Comparison of ENCODE assay signal across 1 cellular context in genomic region chr1:6909857-6910256, GRCh38.
TF ChIP-seq lines count a peak whose summit lies in the region.

No MANE protein-coding gene starts in this region.

TF ChIP-seq in HepG2, 621 proteins besides CTCF, POLR2A, EP300 and RAD21 (continued from another document and continues in another):
- TF ChIP-seq ZNF646 (CRISPR knock-in tag; IDR thresholded peaks at IDR 0.05) (no peak), FOXC1 (CRISPR knock-in tag; IDR thresholded peaks at IDR 0.05; ENCODE audit: borderline replicate concordance) (no peak), KDM5A (IDR thresholded peaks at IDR 0.05; ENCODE audit: borderline replicate concordance, low read length) (no peak), FOSL1 (CRISPR knock-in tag; IDR thresholded peaks at IDR 0.05; ENCODE audit: borderline replicate concordance) (no peak), HNF4A (CRISPR knock-in tag; IDR thresholded peaks at IDR 0.05) (peak; percentile 55), SKI (IDR thresholded peaks at IDR 0.05; ENCODE audit: partially characterized antibody) (no peak), THYN1 (CRISPR knock-in tag; IDR thresholded peaks at IDR 0.05; ENCODE audit: borderline replicate concordance, low read depth) (no peak), SOX5 (CRISPR knock-in tag; IDR thresholded peaks at IDR 0.05; ENCODE audit: borderline replicate concordance) (peak; percentile 75), ZMAT3 (CRISPR knock-in tag; conservative IDR thresholded peaks at IDR 0.05) (no peak), ATF4 (CRISPR knock-in tag; IDR thresholded peaks at IDR 0.05) (no peak), SCMH1 (CRISPR knock-in tag; IDR thresholded peaks at IDR 0.05; ENCODE audit: borderline replicate concordance) (no peak), NCOA1 (CRISPR knock-in tag; IDR thresholded peaks at IDR 0.05) (no peak), ZNF572 (CRISPR knock-in tag; IDR thresholded peaks at IDR 0.05) (no peak), CERS6 (CRISPR knock-in tag; IDR thresholded peaks at IDR 0.05) (no peak), GTF3A (CRISPR knock-in tag; conservative IDR thresholded peaks at IDR 0.05) (no peak), SMAD3 (CRISPR knock-in tag; IDR thresholded peaks at IDR 0.05) (no peak), KLF12 (CRISPR knock-in tag; IDR thresholded peaks at IDR 0.05; ENCODE audit: borderline replicate concordance) (no peak), FOSL2 (CRISPR knock-in tag; IDR thresholded peaks at IDR 0.05) (peak; percentile 20; the same call in 1 of the 2 replicates), ETV5 (CRISPR knock-in tag; IDR thresholded peaks at IDR 0.05; ENCODE audit: borderline replicate concordance) (no peak; the same call in 1 of the 2 replicates), ZNF687 (CRISPR knock-in tag; IDR thresholded peaks at IDR 0.05) (no peak), ZBTB21 (CRISPR knock-in tag; IDR thresholded peaks at IDR 0.05) (no peak), ZNF337 (CRISPR knock-in tag; IDR thresholded peaks at IDR 0.05; ENCODE audit: borderline replicate concordance, low read depth) (no peak), TGIF2 (CRISPR knock-in tag; IDR thresholded peaks at IDR 0.05) (no peak), MIXL1 (CRISPR knock-in tag; IDR thresholded peaks at IDR 0.05) (0 out of 2 replicates have a peak, but pooled peaks have one; percentile 11), ATF3 (CRISPR knock-in tag; IDR thresholded peaks at IDR 0.05) (no peak), ZNF83 (CRISPR knock-in tag; IDR thresholded peaks at IDR 0.05; ENCODE audit: borderline replicate concordance) (no peak), TAF15 (IDR thresholded peaks at IDR 0.05; ENCODE audit: low read depth, low read length, poor library complexity, severe bottlenecking) (no peak), SKIL (CRISPR knock-in tag; IDR thresholded peaks at IDR 0.05; ENCODE audit: borderline replicate concordance) (no peak), MBNL3 (CRISPR knock-in tag; conservative IDR thresholded peaks at IDR 0.05) (no peak), ZNF251 (CRISPR knock-in tag; IDR thresholded peaks at IDR 0.05) (no peak), ZBED4 (CRISPR knock-in tag; IDR thresholded peaks at IDR 0.05; ENCODE audit: borderline replicate concordance) (no peak), IRF2 (CRISPR knock-in tag; IDR thresholded peaks at IDR 0.05) (no peak), HINFP (CRISPR knock-in tag; IDR thresholded peaks at IDR 0.05; ENCODE audit: low read depth) (no peak), HNF4G (IDR thresholded peaks at IDR 0.05; ENCODE audit: borderline replicate concordance, low read depth, low read length) (0 out of 2 replicates have a peak, but pooled peaks have one; percentile 26), HNF4G (CRISPR knock-in tag; IDR thresholded peaks at IDR 0.05; ENCODE audit: borderline replicate concordance, low read depth) (no peak)
